8 cellular contexts compared by ENCODE assay signal in the genomic region with DNA sequence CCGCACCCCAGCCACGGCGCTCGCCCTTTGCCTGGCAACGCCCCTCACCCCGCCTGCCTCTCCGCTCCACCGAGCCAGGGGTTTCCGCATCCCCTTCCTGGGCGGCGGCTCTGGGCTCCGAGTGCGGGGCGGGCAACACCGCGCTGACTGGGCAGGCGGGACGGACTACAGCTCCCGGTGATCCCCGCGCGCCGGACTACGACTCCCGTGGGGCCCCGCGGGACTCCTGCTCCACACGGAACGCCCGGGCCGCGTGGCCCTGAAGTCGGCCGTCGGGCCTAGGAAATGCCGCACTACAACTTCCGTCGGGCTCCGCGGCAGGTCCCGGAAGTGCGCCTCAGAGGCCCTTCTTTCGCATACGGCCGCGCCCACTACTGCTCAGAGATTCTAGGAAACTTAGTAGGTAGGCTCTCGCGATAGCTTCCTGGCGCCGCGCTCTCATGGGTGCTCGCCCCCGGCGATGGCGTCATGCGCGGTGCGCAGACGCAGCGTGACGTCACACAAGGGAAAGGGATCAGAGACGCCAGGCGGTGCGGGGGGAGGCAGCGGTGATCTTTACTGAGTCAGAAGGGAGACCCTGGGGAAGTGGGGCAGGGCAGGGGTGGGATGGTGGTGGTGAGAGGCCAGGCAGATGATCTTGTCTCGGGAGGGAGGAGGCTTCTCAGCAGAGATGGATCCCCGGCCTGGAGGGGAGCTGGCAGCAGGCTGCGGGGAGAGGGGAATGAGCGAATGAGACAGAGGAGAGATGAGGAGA. TPM values are rescaled to one million over a fixed set of nuclear protein-coding genes. Genes with fewer than 3 reads are reported as not detected.
A peak's percentile ranks its signal among the peaks of the same experiment; 100 is the strongest.
DNase-seq lines count a peak whose midpoint lies in the region; ATAC-seq and TF ChIP-seq lines count a peak whose summit lies in the region.

A gene with protein sequence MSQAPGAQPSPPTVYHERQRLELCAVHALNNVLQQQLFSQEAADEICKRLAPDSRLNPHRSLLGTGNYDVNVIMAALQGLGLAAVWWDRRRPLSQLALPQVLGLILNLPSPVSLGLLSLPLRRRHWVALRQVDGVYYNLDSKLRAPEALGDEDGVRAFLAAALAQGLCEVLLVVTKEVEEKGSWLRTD (minus strand): TSS at position 123 of the 754 bp plus-strand sequence. CDS start 760 bp downstream, outside the sequence.

- in situ Hi-C loops in GM13977 (cut with MboI; ENCODE audit: low pct_unique_long_range_greater_than_20kb, low sequenced_read_pairs, unreplicated experiment) = no loop called here

- peak within 1 kb of the TSS; percentile 80 for H3K4me3 Mint-ChIP-seq in T-helper 17 cell

- no peaks in the 10 kb centered on the region for H3K36me3 ChIP-seq in upper lobe of right lung

- DNase-seq in GM13977 (ENCODE audit: low spot score) (peak; percentile 99), NCI-H1694 treated with DMSO at 0.1 percent for 48 hours (lab: John Stamatoyannopoulos, UW) (peak; percentile 99), T-helper 17 cell (peak; percentile 93 to 96 (median 95)), amygdala (lab: John Stamatoyannopoulos, UW) (peak; percentile 81 to 99 (median 98)), left cardiac atrium (peak; percentile 100), posterior vena cava (ENCODE audit: low spot score) (peak; percentile 100), upper lobe of right lung (peak; percentile 99)

- intact Hi-C loops in left cardiac atrium (cut with DNase I) = no loop called here
- intact Hi-C loops in posterior vena cava (cut with DNase I) = no loop called here
- intact Hi-C loops in upper lobe of right lung (cut with DNase I) = no loop called here

- peak within 1 kb of the TSS; percentile 76 for H3K27ac Mint-ChIP-seq in T-helper 17 cell

- H3K36me3 Mint-ChIP-seq in T-helper 17 cell (ENCODE audit: low read depth) = peaks cover 5% of the 10 kb centered on the region

- TF ChIP-seq CTCF in GM13977 (IDR thresholded peaks at IDR 0.05; ENCODE audit: extremely low read depth, insufficient read depth, missing control alignments) (no peak), upper lobe of right lung (IDR thresholded peaks at IDR 0.05) (no peak)

- H3K9me3 ChIP-seq in T-helper 17 cell (ENCODE audit: control insufficient read depth, low read length, poor library complexity, severe bottlenecking) = no peaks in the 10 kb centered on the region
- H3K9me3 ChIP-seq in upper lobe of right lung = no peaks in the 10 kb centered on the region

- peak within 1 kb of the TSS; percentile 80 for H3K27ac ChIP-seq in upper lobe of right lung

- peak within 1 kb of the TSS; percentile 84 for H3K4me3 ChIP-seq in upper lobe of right lung

- H3K4me1 ChIP-seq in upper lobe of right lung = peaks cover 9% of the 10 kb centered on the region

- no peaks in the 10 kb centered on the region for H3K27me3 ChIP-seq in upper lobe of right lung

- peak; percentile 80 for ATAC-seq in HG02884 (IDR thresholded peaks at IDR 0.05; ENCODE audit: unreplicated experiment)
- peak; percentile 94 for ATAC-seq in T-helper 17 cell
- ATAC-seq in left cardiac atrium = peak; percentile 94 to 95
- peak; percentile 95 for ATAC-seq in upper lobe of right lung

- no peaks in the 10 kb centered on the region for H3K27me3 Mint-ChIP-seq in T-helper 17 cell

- H3K4me1 Mint-ChIP-seq in T-helper 17 cell = peaks cover 22% of the 10 kb centered on the region

RNA-seq across cellular contexts. Expression of the gene that starts here (rescaled TPM):
- total RNA-seq in T-helper 17 cell (10 to 100 TPM; 14.9 to 18.0 TPM), left cardiac atrium (10 to 100 TPM; 27.3 to 36.7 TPM), posterior vena cava (10 to 100 TPM; 27.5 to 31.7 TPM), upper lobe of right lung (34.7 TPM)

Comparison
In these comparisons a context has a peak if more than half of its experiments do, and no peak if none do; other contexts are left out.
1. Peak in every context shown above with its lines: DNase-seq, ATAC-seq, H3K4me3 ChIP-seq and H3K27ac ChIP-seq.